In the genomic region with DNA sequence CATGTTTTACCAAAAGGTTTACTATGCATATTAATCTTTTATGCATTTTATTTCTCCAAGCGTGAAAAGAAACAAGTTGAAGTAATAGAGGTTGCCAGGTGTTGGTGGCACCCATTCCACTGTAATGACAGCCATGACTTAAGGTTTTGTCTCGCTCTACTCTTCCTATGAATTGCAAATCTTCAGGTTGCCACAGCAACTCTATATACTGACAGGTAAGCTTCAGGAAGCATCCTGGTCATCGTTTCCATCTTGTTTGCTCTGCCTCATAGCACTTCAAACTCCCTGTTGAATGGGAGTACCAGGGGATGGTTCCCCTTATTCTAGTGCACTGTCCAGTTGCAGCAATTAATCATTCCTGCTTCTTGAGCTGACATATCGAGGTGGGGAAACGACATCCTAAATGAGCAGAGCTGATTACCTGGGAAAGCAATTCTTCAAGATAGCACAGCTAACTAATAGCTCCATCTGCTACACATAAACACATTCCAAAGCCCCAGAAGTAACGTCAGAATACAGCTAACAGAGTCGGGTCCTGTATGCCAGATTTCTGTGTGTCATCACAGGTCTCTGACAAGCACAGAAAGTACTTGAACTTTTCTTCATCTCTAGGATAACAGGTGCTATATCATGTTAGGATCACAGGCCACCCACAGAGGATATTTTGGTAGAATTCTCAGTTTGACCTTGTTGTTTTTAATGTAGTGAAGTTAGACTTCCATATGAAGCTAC, we compare ENCODE assay signal across 25 cellular contexts.
DNase-seq lines count a peak whose midpoint lies in the region.
"Had no signal": no experiment of that assay in that cellular context is flagged by ENCODE, and none has a peak within 500 bp of the region (broad histone marks: within the 10 kb centered on the region; RNA-seq: fewer than 3 reads in every experiment).

No MANE protein-coding gene starts in this region.

- no peaks in the 10 kb centered on the region for H3K4me1 ChIP-seq in Karpas-422 (ENCODE audit: low read length)
- H3K4me1 ChIP-seq: spleen, upper lobe of right lung had no signal

- H3K4me1 Mint-ChIP-seq in activated naive CD8-positive, alpha-beta T cell treated with anti-CD3 and anti-CD28 coated beads for 36 hours: no peaks in the 10 kb centered on the region
- H3K4me1 Mint-ChIP-seq: activated naive CD8-positive, alpha-beta T cell treated with anti-CD3 and anti-CD28 coated beads, Interleukin-2, amount 10 ng/mL, durations not matched to agents 7 days and 5 days; CD14-positive monocyte; IgD-negative memory B cell had no signal

- no peak overlapping the region for H3K4me3 Mint-ChIP-seq in activated naive CD8-positive, alpha-beta T cell treated with anti-CD3 and anti-CD28 coated beads for 36 hours
- H3K4me3 Mint-ChIP-seq: activated naive CD8-positive, alpha-beta T cell treated with anti-CD3 and anti-CD28 coated beads, Interleukin-2, amount 10 ng/mL, durations not matched to agents 7 days and 5 days; CD14-positive monocyte; IgD-negative memory B cell; memory B cell; neural progenitor cell; T-helper 2 cell treated with Interferon-gamma antibody and Interleukin-4, amounts not matched to agents 5 μg/mL and 100 μg/mL, for 36 hours had no signal

- H3K27ac ChIP-seq in Karpas-422 (ENCODE audit: low read length): no peak overlapping the region
- H3K27ac ChIP-seq: 22Rv1, neural progenitor cell, spleen, upper lobe of right lung had no signal

- no peak overlapping the region for H2AFZ ChIP-seq in Karpas-422 (ENCODE audit: low read length)
- H2AFZ ChIP-seq: neural progenitor cell had no signal

- H3K36me3 ChIP-seq in Karpas-422 (ENCODE audit: insufficient read depth, low read length): no peaks in the 10 kb centered on the region
- H3K36me3 ChIP-seq: neural progenitor cell, spleen, upper lobe of right lung had no signal

- no peaks in the 10 kb centered on the region for H3K79me2 ChIP-seq in Karpas-422 (ENCODE audit: low read length)

- H3K4me3 ChIP-seq in Karpas-422 (ENCODE audit: low read length): no peak overlapping the region
- H3K4me3 ChIP-seq: neural progenitor cell, spleen, upper lobe of right lung had no signal

- in situ Hi-C loops in G401 (cut with HindIII; ENCODE audit: low sequenced_read_pairs): no loop called here

- no peaks in the 10 kb centered on the region for H3K9me2 ChIP-seq in Karpas-422 (replicated peaks; ENCODE audit: insufficient read depth, low read length)

- H3K36me3 Mint-ChIP-seq in activated naive CD8-positive, alpha-beta T cell treated with anti-CD3 and anti-CD28 coated beads for 36 hours: no peaks in the 10 kb centered on the region
- H3K36me3 Mint-ChIP-seq: activated naive CD8-positive, alpha-beta T cell treated with anti-CD3 and anti-CD28 coated beads, Interleukin-2, amount 10 ng/mL, durations not matched to agents 7 days and 5 days; CD14-positive monocyte; IgD-negative memory B cell; memory B cell; neural progenitor cell had no signal

- H3K27ac Mint-ChIP-seq in activated naive CD8-positive, alpha-beta T cell treated with anti-CD3 and anti-CD28 coated beads for 36 hours: no peak overlapping the region
- H3K27ac Mint-ChIP-seq: activated naive CD8-positive, alpha-beta T cell treated with anti-CD3 and anti-CD28 coated beads, Interleukin-2, amount 10 ng/mL, durations not matched to agents 7 days and 5 days; CD14-positive monocyte; IgD-negative memory B cell; memory B cell; neural progenitor cell; T-helper 2 cell treated with Interferon-gamma antibody and Interleukin-4, amounts not matched to agents 5 μg/mL and 100 μg/mL, for 36 hours had no signal

- no peak overlapping the region for H3K4me2 ChIP-seq in Karpas-422 (ENCODE audit: low read depth, low read length, poor library complexity, severe bottlenecking)
- H3K4me2 ChIP-seq: neural progenitor cell had no signal

- DNase-seq in DMS 273 (lab: John Stamatoyannopoulos, UW; ENCODE audit: unreplicated experiment) (peak; percentile 17), DMS 273 treated with DMSO at 0.1 percent for 48 hours (lab: John Stamatoyannopoulos, UW) (no peak), G401 (ENCODE audit: low spot score) (peak; percentile 76), NCI-H69 (lab: John Stamatoyannopoulos, UW) (peak; percentile 53), iPS DF 19.7 (ENCODE audit: low read depth, low spot score) (peak; percentile 23), OCI-M1 (lab: John Stamatoyannopoulos, UW) (no peak), Karpas-422 (no peak)
- no peak for DNase-seq in activated naive CD8-positive, alpha-beta T cell treated with anti-CD3 and anti-CD28 coated beads for 36 hours
- DNase-seq: activated CD4-positive, alpha-beta T cell treated with anti-CD3 and anti-CD28 coated beads for 48 hours; activated CD8-positive, alpha-beta memory T cell treated with anti-CD3 and anti-CD28 coated beads for 24 hours; activated effector memory CD4-positive, alpha-beta T cell treated with anti-CD3 and anti-CD28 coated beads, Interleukin-2, amount 50 U/mL, for 16 hours; activated naive CD8-positive, alpha-beta T cell treated with anti-CD3 and anti-CD28 coated beads, Interleukin-2, amount 10 ng/mL, durations not matched to agents 7 days and 5 days; foreskin melanocyte; left colon; NCI-H1105; NCI-H2081; right cardiac atrium; spleen; upper lobe of right lung had no signal

- no peaks in the 10 kb centered on the region for H3K9me3 Mint-ChIP-seq in activated naive CD8-positive, alpha-beta T cell treated with anti-CD3 and anti-CD28 coated beads for 36 hours
- H3K9me3 Mint-ChIP-seq: activated naive CD8-positive, alpha-beta T cell treated with anti-CD3 and anti-CD28 coated beads, Interleukin-2, amount 10 ng/mL, durations not matched to agents 7 days and 5 days; CD14-positive monocyte; memory B cell; neural progenitor cell; T-helper 2 cell treated with Interferon-gamma antibody and Interleukin-4, amounts not matched to agents 5 μg/mL and 100 μg/mL, for 36 hours had no signal

- H3K27me3 ChIP-seq in Karpas-422 (ENCODE audit: low read length): no peaks in the 10 kb centered on the region
- H3K27me3 ChIP-seq: neural progenitor cell, spleen, upper lobe of right lung had no signal

- H3K9me3 ChIP-seq in Karpas-422 (ENCODE audit: low read length): no peaks in the 10 kb centered on the region
- H3K9me3 ChIP-seq: spleen, upper lobe of right lung had no signal

- H3K27me3 Mint-ChIP-seq in activated naive CD8-positive, alpha-beta T cell treated with anti-CD3 and anti-CD28 coated beads for 36 hours: no peaks in the 10 kb centered on the region
- H3K27me3 Mint-ChIP-seq: activated naive CD8-positive, alpha-beta T cell treated with anti-CD3 and anti-CD28 coated beads, Interleukin-2, amount 10 ng/mL, durations not matched to agents 7 days and 5 days had no signal

- H3K9ac ChIP-seq in Karpas-422 (ENCODE audit: low read length): no peak overlapping the region
- H3K9ac ChIP-seq: neural progenitor cell had no signal

- no peaks in the 10 kb centered on the region for H4K20me1 ChIP-seq in Karpas-422 (ENCODE audit: insufficient read depth, low read depth, low read length)

Comparison
In these comparisons a context has a peak if more than half of its experiments do, and no peak if none do; other contexts are left out.
1. DNase-seq: peak in DMS 273 (single experiment), G401 (single experiment), NCI-H69 (single experiment) and iPS DF 19.7 (single experiment); none in DMS 273 treated with DMSO at 0.1 percent for 48 hours (single experiment), activated naive CD8-positive, alpha-beta T cell treated with anti-CD3 and anti-CD28 coated beads for 36 hours (single experiment), OCI-M1 (single experiment) and Karpas-422 (single experiment).